21 cellular contexts compared by ENCODE assay signal in genomic region chr20:38067717-38068365, GRCh38. TPM values are rescaled to one million over a fixed set of nuclear protein-coding genes. Genes with fewer than 3 reads are reported as not detected.
DNase-seq lines count a peak whose midpoint lies in the region; ATAC-seq and TF ChIP-seq lines count a peak whose summit lies in the region.
"Had no signal": no experiment of that assay in that cellular context is flagged by ENCODE, and none has a peak within 500 bp of the region (broad histone marks: within the 10 kb centered on the region; RNA-seq: fewer than 3 reads in every experiment).

No MANE protein-coding gene starts in this region.

- no peak overlapping the region for H2BK5ac ChIP-seq in mesenchymal stem cell (ENCODE audit: low read depth, low read length, poor library complexity, severe bottlenecking)

- peaks cover 26% of the 10 kb centered on the region for H3K79me1 ChIP-seq in mesenchymal stem cell (replicated peaks; ENCODE audit: low read length, poor library complexity, severe bottlenecking)

- H3K9ac ChIP-seq in endodermal cell (ENCODE audit: extremely low read depth, low read length, poor library complexity, severe bottlenecking) (no peak overlapping the region), mesenchymal stem cell (ENCODE audit: low read length) (no peak overlapping the region)

- no peak overlapping the region for H4K91ac ChIP-seq in mesenchymal stem cell (ENCODE audit: low read length)

- H3K4me3 ChIP-seq in heart left ventricle (no peak overlapping the region), endodermal cell (ENCODE audit: low read length) (no peak overlapping the region), mesenchymal stem cell (ENCODE audit: insufficient read depth in 1 of 2, low read depth in 1 of 2, low read length in 2 of 2) (no peak overlapping the region)
- H3K4me3 ChIP-seq: A549, adrenal gland had no signal

- intact Hi-C loops in heart left ventricle (cut with DNase I) (loop anchor here in 2 of 10 donors (10.0 kb wide), 2 partner anchors 257 to 337 kb away; no protein-coding TSS in a partner anchor), Right ventricle myocardium inferior (cut with DNase I) (no loop called here)

- no peak overlapping the region for H4K8ac ChIP-seq in mesenchymal stem cell (ENCODE audit: low read length)

- no peak for DNase-seq in heart left ventricle
- DNase-seq in Right ventricle myocardium inferior (ENCODE audit: missing footprints), result no peak
- no peak for DNase-seq in endodermal cell
- no peak for DNase-seq in mesenchymal stem cell
- no peak for DNase-seq in NCI-H2081 (lab: John Stamatoyannopoulos, UW)
- DNase-seq: C1 segment of cervical spinal cord; Calu3; foreskin fibroblast; NCI-H1436; NCI-H748 treated with DMSO at 0.1 percent for 48 hours; PC-3; SIG-M5; stimulated activated CD8-positive, alpha-beta memory T cell treated with anti-CD3 and anti-CD28 coated beads, Interleukin-4, amount 100 ng/mL, for 48 hours; T-helper 17 cell had no signal

- peaks cover 76% of the 10 kb centered on the region for H3K36me3 Mint-ChIP-seq in endodermal cell (ENCODE audit: low read depth)

- H3K14ac ChIP-seq in mesenchymal stem cell (ENCODE audit: low read length in 2 of 2), result no peak overlapping the region

- no peak overlapping the region for H3K27ac Mint-ChIP-seq in endodermal cell
- H3K27ac Mint-ChIP-seq: dendritic cell treated with granulocyte-macrophage colony-stimulating factor and Interleukin-4, amounts not matched to agents 40 ng/mL and 50 ng/mL, for 4 days; T-helper 17 cell had no signal

- H3K27me3 Mint-ChIP-seq in endodermal cell (ENCODE audit: insufficient read depth), result no peaks in the 10 kb centered on the region
- H3K27me3 Mint-ChIP-seq: dendritic cell treated with granulocyte-macrophage colony-stimulating factor and Interleukin-4, amounts not matched to agents 40 ng/mL and 50 ng/mL, for 4 days; T-helper 17 cell had no signal

- H2AFZ ChIP-seq in mesenchymal stem cell (ENCODE audit: low read depth, low read length), result no peak overlapping the region

- H3K4ac ChIP-seq in mesenchymal stem cell (ENCODE audit: low read depth in 1 of 2, low read length in 2 of 2), result peak overlapping the region in 1 of 2 experiments; percentile 17

- 79 to 83% (median 82%) methylated on average over 15 of the region's 15 CpGs for WGBS in heart left ventricle, 4 donors
- 93 to 97% methylated on average over 12 to 15 of the region's 15 CpGs for WGBS in endodermal cell (ENCODE audit: insufficient coverage in 1 of 2, insufficient read length in 1 of 2), 2 experiments
- 92% methylated on average over 15 of the region's 15 CpGs for WGBS in mesenchymal stem cell

- no peak overlapping the region for H3K18ac ChIP-seq in mesenchymal stem cell (ENCODE audit: low read depth in 1 of 2, low read length in 2 of 2)

- no peak overlapping the region for H3K4me3 Mint-ChIP-seq in endodermal cell
- H3K4me3 Mint-ChIP-seq: dendritic cell treated with granulocyte-macrophage colony-stimulating factor and Interleukin-4, amounts not matched to agents 40 ng/mL and 50 ng/mL, for 4 days; T-helper 17 cell had no signal

- H3K27ac ChIP-seq in heart left ventricle, result peak overlapping the region; percentile 52 to 91 (median 76)
- H3K27ac ChIP-seq in endodermal cell (ENCODE audit: low read depth, low read length), result peak overlapping the region; percentile 21
- no peak overlapping the region for H3K27ac ChIP-seq in mesenchymal stem cell (ENCODE audit: low read length, poor library complexity, severe bottlenecking)
- H3K27ac ChIP-seq: A549 had no signal

- TF ChIP-seq CTCF in heart left ventricle (IDR thresholded peaks at IDR 0.05) (no peak), endodermal cell (conservative IDR thresholded peaks at IDR 0.05) (no peak)

- peaks cover 0 to 100% (median 88%) of the 10 kb centered on the region in 9 donors for H3K36me3 ChIP-seq in heart left ventricle
- peaks cover 95% of the 10 kb centered on the region for H3K36me3 ChIP-seq in endodermal cell (ENCODE audit: control insufficient read depth, insufficient read depth, low read length)
- H3K36me3 ChIP-seq in mesenchymal stem cell (ENCODE audit: control insufficient read depth in 1 of 2, insufficient read depth in 2 of 2, low read depth in 1 of 2, low read length in 2 of 2), result peaks cover 37 to 95% of the 10 kb centered on the region in 2 experiments

- H3K4me1 ChIP-seq in heart left ventricle (peaks cover under 1 to 37% (median 16%) of the 10 kb centered on the region in 12 donors), endodermal cell (ENCODE audit: control insufficient read depth, insufficient read depth, low read length) (no peaks in the 10 kb centered on the region), mesenchymal stem cell (ENCODE audit: control insufficient read depth, insufficient read depth, low read depth, low read length) (no peaks in the 10 kb centered on the region)
- H3K4me1 ChIP-seq: A549 had no signal

- H3K27me3 ChIP-seq in heart left ventricle (no peaks in the 10 kb centered on the region), endodermal cell (ENCODE audit: control insufficient read depth, insufficient read depth, low read length, poor library complexity, severe bottlenecking) (no peaks in the 10 kb centered on the region), mesenchymal stem cell (ENCODE audit: control insufficient read depth in 1 of 2, insufficient read depth in 1 of 2, low read length in 2 of 2) (no peaks in the 10 kb centered on the region)
- H3K27me3 ChIP-seq: adrenal gland had no signal

- no peaks in the 10 kb centered on the region for H3K9me3 Mint-ChIP-seq in endodermal cell
- H3K9me3 Mint-ChIP-seq: dendritic cell treated with granulocyte-macrophage colony-stimulating factor and Interleukin-4, amounts not matched to agents 40 ng/mL and 50 ng/mL, for 4 days had no signal

- no peak overlapping the region for H3K4me2 ChIP-seq in mesenchymal stem cell (ENCODE audit: low read length, poor library complexity, severe bottlenecking)
- H3K4me2 ChIP-seq: A549 had no signal

- no peak for TF ChIP-seq POLR2A in heart left ventricle (IDR thresholded peaks at IDR 0.05)

- ATAC-seq in heart left ventricle (no peak), Right ventricle myocardium inferior (no peak), GM21360 (IDR thresholded peaks at IDR 0.05; ENCODE audit: unreplicated experiment) (no peak), HG03432 (IDR thresholded peaks at IDR 0.05; ENCODE audit: unreplicated experiment) (no peak), HG03045 (IDR thresholded peaks at IDR 0.05; ENCODE audit: unreplicated experiment) (no peak)
- ATAC-seq: A549, HCT116, PC-3, T-helper 17 cell had no signal

- no peak overlapping the region for H3K23ac ChIP-seq in mesenchymal stem cell (ENCODE audit: low read length in 2 of 2)

- H2BK120ac ChIP-seq in mesenchymal stem cell (ENCODE audit: low read depth, low read length), result no peak overlapping the region

- H2BK12ac ChIP-seq in mesenchymal stem cell (ENCODE audit: low read length in 2 of 2), result peak overlapping the region; percentile 6 to 29

- H2AK5ac ChIP-seq in mesenchymal stem cell (ENCODE audit: low read length, severe bottlenecking), result no peak overlapping the region

- H3K4me1 Mint-ChIP-seq in endodermal cell, result no peaks in the 10 kb centered on the region

- H2BK15ac ChIP-seq in mesenchymal stem cell (ENCODE audit: low read depth, poor library complexity, severe bottlenecking), result no peak overlapping the region

- H3K9me3 ChIP-seq in heart left ventricle (no peaks in the 10 kb centered on the region), endodermal cell (ENCODE audit: control insufficient read depth, low read length) (no peaks in the 10 kb centered on the region), mesenchymal stem cell (ENCODE audit: control insufficient read depth, low read length) (no peaks in the 10 kb centered on the region)
- H3K9me3 ChIP-seq: adrenal gland had no signal

RNA-seq across cellular contexts. Expression of gene RPRD1B, which starts 34.3 kb away (rescaled TPM):
- total RNA-seq in heart left ventricle (10 to 100 TPM; 32.5 to 60.2 (median 43.1) TPM), Right ventricle myocardium inferior (84.7 TPM), endodermal cell (10 to 100 TPM; 22.1 to 29.6 TPM)
- polyA plus RNA-seq in heart left ventricle, result 10 to 100 TPM in 1 of 2 donors, 1 to 10 TPM in 1; 9.1 to 41.3 TPM
- 31.6 TPM for polyA plus RNA-seq in endodermal cell (2013, experiment 1 of 2)
- 27.7 TPM for polyA plus RNA-seq in endodermal cell (2013, experiment 2 of 2)
- 26.4 TPM for polyA plus RNA-seq in mesenchymal stem cell (2013, experiment 1 of 2)
- polyA plus RNA-seq in mesenchymal stem cell (2013, experiment 2 of 2), result 25.9 TPM

RNA-seq across cellular contexts. Expression of gene TTI1, which starts 34.6 kb away (rescaled TPM):
- total RNA-seq in heart left ventricle (10 to 100 TPM in 8 of 9 donors, 1 to 10 TPM in 1; 9.7 to 13.3 (median 11.0) TPM), Right ventricle myocardium inferior (12.4 TPM), endodermal cell (10 to 100 TPM; 37.5 to 56.2 TPM)
- 10 to 100 TPM in 1 of 2 donors, 1 to 10 TPM in 1; 7.3 to 10.9 TPM for polyA plus RNA-seq in heart left ventricle
- polyA plus RNA-seq in endodermal cell (2013, experiment 1 of 2), result 46.2 TPM
- polyA plus RNA-seq in endodermal cell (2013, experiment 2 of 2), result 37.1 TPM
- polyA plus RNA-seq in mesenchymal stem cell (2013, experiment 1 of 2), result 7.0 TPM
- 6.9 TPM for polyA plus RNA-seq in mesenchymal stem cell (2013, experiment 2 of 2)
